9 cellular contexts compared by ENCODE assay signal in the genomic region with DNA sequence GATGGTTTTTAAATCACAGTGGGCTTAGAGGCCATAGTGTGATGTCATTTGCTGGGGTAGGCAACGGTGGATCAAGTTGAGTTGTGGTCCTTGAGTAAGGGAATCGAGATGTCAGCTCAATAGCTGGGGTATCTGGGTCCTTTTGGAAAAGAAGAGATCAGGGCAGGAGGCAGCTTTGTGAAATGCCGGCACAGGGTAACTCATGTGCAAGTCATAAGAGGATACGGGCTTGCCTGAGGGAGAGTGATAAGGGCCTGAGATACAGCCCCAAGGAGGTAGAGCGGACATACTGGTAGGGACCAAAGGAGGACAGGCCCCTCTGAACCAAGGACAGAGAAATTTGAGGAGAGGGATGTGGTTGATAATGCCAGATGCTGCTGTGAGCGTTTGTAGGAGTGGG. TPM values are rescaled to one million over a fixed set of nuclear protein-coding genes. Genes with fewer than 3 reads are reported as not detected.
DNase-seq lines count a peak whose midpoint lies in the region; ATAC-seq and TF ChIP-seq lines count a peak whose summit lies in the region.
"Had no signal": no experiment of that assay in that cellular context is flagged by ENCODE, and none has a peak within 500 bp of the region (broad histone marks: within the 10 kb centered on the region; RNA-seq: fewer than 3 reads in every experiment).

No MANE protein-coding gene starts in this region.

- H2AFZ ChIP-seq in KMS-11 (ENCODE audit: low read depth) (no peak overlapping the region), mammary epithelial cell (ENCODE audit: low read depth, low read length) (no peak overlapping the region), neural progenitor cell (replicated peaks) (no peak overlapping the region)

- H3K4me3 Mint-ChIP-seq in CD4-positive, alpha-beta T cell, result no peak overlapping the region
- H3K4me3 Mint-ChIP-seq in neural crest cell (peak overlapping the region; percentile 64), neural progenitor cell (no peak overlapping the region)

- H3K27ac Mint-ChIP-seq in CD4-positive, alpha-beta T cell, result peak overlapping the region; percentile 97
- no peak overlapping the region for H3K27ac Mint-ChIP-seq in neural crest cell (ENCODE audit: unreplicated experiment)
- no peak overlapping the region for H3K27ac Mint-ChIP-seq in neural progenitor cell

- no peaks in the 10 kb centered on the region for H3K27me3 ChIP-seq in CD4-positive, alpha-beta T cell (ENCODE audit: control insufficient read depth, insufficient read depth, low read length)
- H3K27me3 ChIP-seq in KMS-11 (ENCODE audit: insufficient read depth, low read depth) (no peaks in the 10 kb centered on the region), mammary epithelial cell (ENCODE audit: insufficient read depth, low read length) (no peaks in the 10 kb centered on the region), neural progenitor cell (no peaks in the 10 kb centered on the region)

- TF ChIP-seq CTCF in CD4-positive, alpha-beta T cell (IDR thresholded peaks at IDR 0.05), result no peak
- TF ChIP-seq CTCF in KMS-11 (conservative IDR thresholded peaks at IDR 0.05; ENCODE audit: low read depth, low read length) (no peak), mammary epithelial cell (conservative IDR thresholded peaks at IDR 0.05 in 1 of 2, IDR thresholded peaks at IDR 0.05 in 1 of 2; ENCODE audit: extremely low read depth in 1 of 2, insufficient read depth in 1 of 2, low read depth in 1 of 2, low read length in 2 of 2) (no peak), neural crest cell (conservative IDR thresholded peaks at IDR 0.05) (no peak), neural progenitor cell (IDR thresholded peaks at IDR 0.05) (no peak)

- H3K27me3 Mint-ChIP-seq in CD4-positive, alpha-beta T cell, result no peaks in the 10 kb centered on the region
- H3K27me3 Mint-ChIP-seq in neural crest cell (ENCODE audit: low read depth) (peaks cover 5% of the 10 kb centered on the region), neural progenitor cell (ENCODE audit: insufficient read depth, low read depth) (peaks cover 2% of the 10 kb centered on the region)

- peaks cover 28% of the 10 kb centered on the region for H3K4me1 Mint-ChIP-seq in CD4-positive, alpha-beta T cell (ENCODE audit: low read depth)
- H3K4me1 Mint-ChIP-seq in neural crest cell (peaks cover 25% of the 10 kb centered on the region), neural progenitor cell (peaks cover 21% of the 10 kb centered on the region)

- intact Hi-C loops in CD4-positive, alpha-beta T cell (cut with DNase I, micrococcal nuclease), result loop anchor here in 1 of 2 experiments (1.0 kb wide), 1 partner anchor 16 kb away; no protein-coding TSS in a partner anchor
- intact Hi-C loops in mammary epithelial cell (cut with micrococcal nuclease), result no loop called here

- H3K9me3 ChIP-seq in CD4-positive, alpha-beta T cell (ENCODE audit: control insufficient read depth, low read length), result no peaks in the 10 kb centered on the region
- no peaks in the 10 kb centered on the region for H3K9me3 ChIP-seq in mammary epithelial cell (replicated peaks; ENCODE audit: insufficient read depth, low read length)
- H3K9me3 ChIP-seq in neural progenitor cell (ENCODE audit: low read depth), result no peaks in the 10 kb centered on the region

- H3K27ac ChIP-seq in CD4-positive, alpha-beta T cell (ENCODE audit: low read depth, low read length), result peak overlapping the region; percentile 11
- H3K27ac ChIP-seq in KMS-11, result peak overlapping the region; percentile 17; the same call in 1 of the 2 replicates
- H3K27ac ChIP-seq in mammary epithelial cell (ENCODE audit: insufficient read depth, low read depth, low read length), result peak overlapping the region; percentile 81
- H3K27ac ChIP-seq in neural progenitor cell, result no peak overlapping the region

- peaks cover 56% of the 10 kb centered on the region for H3F3A ChIP-seq in neural progenitor cell (ENCODE audit: low read depth)

- H3K9me3 Mint-ChIP-seq in CD4-positive, alpha-beta T cell, result no peaks in the 10 kb centered on the region
- H3K9me3 Mint-ChIP-seq in neural crest cell (no peaks in the 10 kb centered on the region), neural progenitor cell (no peaks in the 10 kb centered on the region)

- no peak for DNase-seq in CD4-positive, alpha-beta T cell
- no peak for DNase-seq in mammary epithelial cell
- DNase-seq in neural crest cell (ENCODE audit: low read depth, low spot score), result no peak
- DNase-seq in SIG-M5 (lab: John Stamatoyannopoulos, UW), result no peak
- DNase-seq in NCI-H82 treated with DMSO at 0.1 percent for 48 hours (lab: John Stamatoyannopoulos, UW; ENCODE audit: unreplicated experiment), result no peak
- DNase-seq in neural progenitor cell (ENCODE audit: low spot score), result no peak
- DNase-seq: NCI-H146 had no signal

- H4K20me1 ChIP-seq in KMS-11 (ENCODE audit: insufficient read depth), result peaks cover 3% of the 10 kb centered on the region; the same call in 1 of the 2 replicates
- no peaks in the 10 kb centered on the region for H4K20me1 ChIP-seq in mammary epithelial cell (ENCODE audit: insufficient read depth, low read length)
- H4K20me1 ChIP-seq in neural progenitor cell (ENCODE audit: low read depth), result peaks cover 56% of the 10 kb centered on the region

- no peak overlapping the region for H3K9ac ChIP-seq in KMS-11
- peak overlapping the region; percentile 33 for H3K9ac ChIP-seq in mammary epithelial cell (ENCODE audit: insufficient read depth, low read length)
- no peak overlapping the region for H3K9ac ChIP-seq in neural progenitor cell

- H3K4me2 ChIP-seq in KMS-11 (no peak overlapping the region), mammary epithelial cell (ENCODE audit: insufficient read depth, low read depth, low read length) (peak overlapping the region; percentile 61), neural progenitor cell (no peak overlapping the region)

- BruUV-seq in mammary epithelial cell (replicated peaks; lab: Mats Ljungman, UMichigan), result no TSS peak

- H3K79me2 ChIP-seq in KMS-11 (ENCODE audit: insufficient read depth, low read depth) (peaks cover 12% of the 10 kb centered on the region; the same call in 1 of the 2 replicates), mammary epithelial cell (ENCODE audit: insufficient read depth, low read length) (peaks cover 69% of the 10 kb centered on the region), neural progenitor cell (ENCODE audit: low read depth) (peaks cover 20% of the 10 kb centered on the region)

- no peak for ATAC-seq in CD4-positive, alpha-beta T cell (ENCODE audit: poor library complexity)
- ATAC-seq in GM19463 (IDR thresholded peaks at IDR 0.05; ENCODE audit: unreplicated experiment), result no peak

- H3K36me3 ChIP-seq in KMS-11 (ENCODE audit: insufficient read depth) (peaks cover 29% of the 10 kb centered on the region; the same call in 1 of the 2 replicates), mammary epithelial cell (ENCODE audit: insufficient read depth, low read length) (peaks cover 54% of the 10 kb centered on the region), neural progenitor cell (no peaks in the 10 kb centered on the region)

- H3K4me3 ChIP-seq in KMS-11 (IDR thresholded peaks at IDR 0.05; ENCODE audit: insufficient read depth, low read depth, low read length) (no peak overlapping the region), mammary epithelial cell (replicated peaks in 1 of 3; ENCODE audit: insufficient read depth in 1 of 3, low read depth in 2 of 3, low read length in 3 of 3) (no peak overlapping the region), neural progenitor cell (no peak overlapping the region)

- POLR2A ChIA-PET in CD4-positive, alpha-beta T cell (lab: Charles Lee), result no interaction called here

- CTCF ChIA-PET in CD4-positive, alpha-beta T cell (lab: Charles Lee), result no interaction called here
- CTCF ChIA-PET in mammary epithelial cell (lab: Charles Lee; ENCODE audit: low non-redundant PET), result no interaction called here

- H3K36me3 Mint-ChIP-seq in CD4-positive, alpha-beta T cell (ENCODE audit: low read depth), result peaks cover 71% of the 10 kb centered on the region
- H3K36me3 Mint-ChIP-seq in neural crest cell (ENCODE audit: low read depth) (peaks cover 21% of the 10 kb centered on the region), neural progenitor cell (peaks cover 33% of the 10 kb centered on the region)

- in situ Hi-C loops in mammary epithelial cell (cut with MboI; ENCODE audit: low sequenced_read_pairs in 2 of 2), result no loop called here

- WGBS in mammary epithelial cell (ENCODE audit: low coverage, missing lambda C conversion rate), result 89% methylated on average over 5 of the region's 6 CpGs

- H3K4me1 ChIP-seq in KMS-11 (ENCODE audit: low read depth, poor library complexity, severe bottlenecking) (peaks cover 3% of the 10 kb centered on the region), mammary epithelial cell (ENCODE audit: insufficient read depth, low read length) (peaks cover 65% of the 10 kb centered on the region), neural progenitor cell (peaks cover 12% of the 10 kb centered on the region)

- dilution Hi-C loops in mammary epithelial cell (cut with HindIII; ENCODE audit: low sequenced_read_pairs), result no loop called here

RNA-seq across cellular contexts. Expression of gene FAM131A, which starts 4.2 kb away (rescaled TPM):
- 10 to 100 TPM; 10.4 to 11.0 TPM for total RNA-seq in CD4-positive, alpha-beta T cell
- total RNA-seq in mammary epithelial cell (10 to 100 TPM; 10.7 to 15.5 TPM), neural crest cell (17.4 and 19.7 TPM in 2 replicates), neural progenitor cell (ENCODE audit: low replicate concordance) (17.2 and 37.7 TPM in 2 replicates)
- polyA plus RNA-seq in mammary epithelial cell, result 12.1 TPM
- 14.8 TPM for polyA minus RNA-seq in mammary epithelial cell

RNA-seq across cellular contexts. Expression of gene EIF4G1, which starts 18.8 kb away (rescaled TPM):
- 100 to 1,000 TPM; 211 to 217 TPM for total RNA-seq in CD4-positive, alpha-beta T cell
- total RNA-seq in mammary epithelial cell (100 to 1,000 TPM; 278 to 534 TPM), neural crest cell (520 and 529 TPM in 2 replicates), neural progenitor cell (ENCODE audit: low replicate concordance) (137 and 207 TPM in 2 replicates)
- 528 TPM for polyA plus RNA-seq in mammary epithelial cell
- 785 TPM for polyA minus RNA-seq in mammary epithelial cell

RNA-seq across cellular contexts. Expression of gene CLCN2, which starts 28.2 kb away (rescaled TPM):
- 1 to 10 TPM; 3.2 to 3.5 TPM for total RNA-seq in CD4-positive, alpha-beta T cell
- 10 to 100 TPM in 1 of 2 donors, 1 to 10 TPM in 1; 5.7 to 10.7 TPM for total RNA-seq in mammary epithelial cell
- 5.1 TPM for polyA plus RNA-seq in mammary epithelial cell
- polyA minus RNA-seq in mammary epithelial cell, result 6.6 TPM
- total RNA-seq in neural crest cell, result 23.6 and 27.8 TPM in 2 replicates
- total RNA-seq in neural progenitor cell (ENCODE audit: low replicate concordance), result 16.5 and 38.2 TPM in 2 replicates

RNA-seq across cellular contexts. Expression of gene POLR2H, which starts 28.3 kb away (rescaled TPM):
- total RNA-seq in CD4-positive, alpha-beta T cell, result 10 to 100 TPM; 19.1 to 21.1 TPM
- total RNA-seq in mammary epithelial cell (10 to 100 TPM; 41.7 to 78.2 TPM), neural crest cell (94.5 and 98.9 TPM in 2 replicates), neural progenitor cell (ENCODE audit: low replicate concordance) (128 and 173 TPM in 2 replicates)
- polyA plus RNA-seq in mammary epithelial cell, result 169 TPM
- 107 TPM for polyA minus RNA-seq in mammary epithelial cell

RNA-seq across cellular contexts. Expression of gene PSMD2, which starts 34.1 kb away (rescaled TPM):
- 100 to 1,000 TPM; 159 TPM for total RNA-seq in CD4-positive, alpha-beta T cell
- total RNA-seq in mammary epithelial cell (100 to 1,000 TPM; 276 to 541 TPM), neural crest cell (359 and 378 TPM in 2 replicates), neural progenitor cell (ENCODE audit: low replicate concordance) (234 and 476 TPM in 2 replicates)
- 485 TPM for polyA plus RNA-seq in mammary epithelial cell
- polyA minus RNA-seq in mammary epithelial cell, result 594 TPM
